In the genomic region with DNA sequence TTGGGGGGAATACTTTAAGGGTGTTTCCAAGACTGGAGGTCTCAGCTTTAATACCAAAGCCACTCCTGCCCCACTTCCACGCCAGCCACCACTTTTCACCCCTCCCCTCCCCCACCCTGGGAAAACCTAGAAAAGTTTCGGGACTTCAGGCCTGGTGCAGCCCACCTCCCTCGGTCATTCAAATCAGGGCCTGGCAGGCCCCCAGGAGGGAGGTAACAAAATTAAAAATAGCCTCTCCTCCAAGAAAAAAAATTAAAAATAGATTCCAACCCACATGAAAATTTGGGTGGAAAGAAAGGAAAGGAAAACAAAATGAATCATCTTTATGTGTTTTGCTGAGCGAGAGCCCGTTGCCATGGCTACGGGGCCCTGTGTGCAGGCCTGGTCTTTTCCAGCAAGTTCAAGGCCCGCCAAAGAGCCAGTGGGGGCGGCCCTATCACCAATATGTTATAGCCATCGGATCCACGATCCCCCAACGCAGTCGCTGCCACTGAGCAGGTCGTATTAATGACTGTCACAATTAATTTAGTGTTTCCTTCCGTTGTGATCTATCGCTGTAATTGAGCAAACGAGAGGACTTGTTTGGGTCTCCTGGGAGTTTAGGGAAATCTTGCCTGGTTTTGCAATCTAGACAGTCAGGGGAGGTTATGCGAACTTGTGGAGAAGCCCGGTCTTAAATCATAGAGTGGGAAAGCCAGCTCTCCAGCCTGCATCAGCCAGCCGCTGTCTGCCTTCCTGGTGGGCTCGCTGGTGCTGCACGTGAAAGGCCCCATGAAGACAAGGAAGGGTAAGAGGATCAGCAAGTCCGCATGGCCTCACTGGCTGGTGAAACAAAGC, we compare ENCODE assay signal across 1 cellular context.
TF ChIP-seq lines count a peak whose summit lies in the region.

No MANE protein-coding gene starts in this region.

TF ChIP-seq in WTC11, 78 proteins besides CTCF, POLR2A, EP300 and RAD21 (continued from another document):
- TF ChIP-seq, protein P1, sequence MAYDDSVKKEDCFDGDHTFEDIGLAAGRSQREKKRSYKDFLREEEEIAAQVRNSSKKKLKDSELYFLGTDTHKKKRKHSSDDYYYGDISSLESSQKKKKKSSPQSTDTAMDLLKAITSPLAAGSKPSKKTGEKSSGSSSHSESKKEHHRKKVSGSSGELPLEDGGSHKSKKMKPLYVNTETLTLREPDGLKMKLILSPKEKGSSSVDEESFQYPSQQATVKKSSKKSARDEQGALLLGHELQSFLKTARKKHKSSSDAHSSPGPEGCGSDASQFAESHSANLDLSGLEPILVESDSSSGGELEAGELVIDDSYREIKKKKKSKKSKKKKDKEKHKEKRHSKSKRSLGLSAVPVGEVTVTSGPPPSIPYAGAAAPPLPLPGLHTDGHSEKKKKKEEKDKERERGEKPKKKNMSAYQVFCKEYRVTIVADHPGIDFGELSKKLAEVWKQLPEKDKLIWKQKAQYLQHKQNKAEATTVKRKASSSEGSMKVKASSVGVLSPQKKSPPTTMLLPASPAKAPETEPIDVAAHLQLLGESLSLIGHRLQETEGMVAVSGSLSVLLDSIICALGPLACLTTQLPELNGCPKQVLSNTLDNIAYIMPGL (CRISPR knock-in tag; IDR thresholded peaks at IDR 0.05) = no peak
- TF ChIP-seq HMGA2 (CRISPR knock-in tag; IDR thresholded peaks at IDR 0.05) (no peak), EMX1 (CRISPR knock-in tag; IDR thresholded peaks at IDR 0.05) (no peak), ZNF219 (CRISPR knock-in tag; IDR thresholded peaks at IDR 0.05; ENCODE audit: borderline replicate concordance) (no peak), ZNF396 (CRISPR knock-in tag; IDR thresholded peaks at IDR 0.05; ENCODE audit: borderline replicate concordance) (no peak), TEAD4 (CRISPR knock-in tag; IDR thresholded peaks at IDR 0.05) (no peak), NR3C1 (CRISPR knock-in tag; conservative IDR thresholded peaks at IDR 0.05; ENCODE audit: low read depth) (no peak), ZNF671 (CRISPR knock-in tag; IDR thresholded peaks at IDR 0.05) (no peak), SP1 (CRISPR knock-in tag; conservative IDR thresholded peaks at IDR 0.05) (no peak), RELA (CRISPR knock-in tag; IDR thresholded peaks at IDR 0.05; ENCODE audit: borderline replicate concordance) (no peak), RORB (CRISPR knock-in tag; IDR thresholded peaks at IDR 0.05) (no peak), ZNF121 (CRISPR knock-in tag; IDR thresholded peaks at IDR 0.05) (no peak)
- TF ChIP-seq, protein P2, sequence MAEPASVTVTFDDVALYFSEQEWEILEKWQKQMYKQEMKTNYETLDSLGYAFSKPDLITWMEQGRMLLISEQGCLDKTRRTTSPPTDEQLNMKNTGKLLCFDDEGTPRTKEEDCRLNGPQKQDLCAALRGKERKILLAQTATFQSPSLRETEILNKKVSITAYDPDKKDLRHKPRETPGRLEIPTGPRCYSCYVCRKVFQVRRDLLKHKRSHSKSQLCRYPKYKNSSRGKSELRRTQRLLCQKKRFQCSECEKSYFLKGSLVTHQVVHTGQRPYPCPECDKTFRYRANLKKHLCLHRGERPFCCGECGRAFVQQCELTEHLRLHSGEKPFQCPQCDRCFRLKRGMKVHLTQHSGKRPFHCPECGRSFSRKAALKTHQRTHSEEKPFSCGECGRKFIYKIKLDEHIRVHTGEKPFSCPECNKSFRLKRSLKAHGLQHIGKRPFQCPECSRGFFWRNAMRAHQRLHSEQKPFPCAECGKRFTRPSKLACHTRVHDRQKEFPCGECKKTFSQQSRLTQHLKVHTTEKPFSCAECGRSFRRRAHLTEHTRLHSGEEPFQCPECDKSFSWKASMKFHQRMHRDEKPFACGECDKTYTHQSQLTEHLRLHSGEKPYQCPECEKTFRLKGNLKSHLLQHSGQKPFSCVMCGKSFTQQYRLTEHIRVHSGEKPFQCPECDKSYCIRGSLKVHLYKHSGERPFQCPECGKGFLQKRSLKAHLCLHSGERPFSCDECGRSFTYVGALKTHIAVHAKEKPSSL (CRISPR knock-in tag; conservative IDR thresholded peaks at IDR 0.05) = no peak
- TF ChIP-seq, protein P3, sequence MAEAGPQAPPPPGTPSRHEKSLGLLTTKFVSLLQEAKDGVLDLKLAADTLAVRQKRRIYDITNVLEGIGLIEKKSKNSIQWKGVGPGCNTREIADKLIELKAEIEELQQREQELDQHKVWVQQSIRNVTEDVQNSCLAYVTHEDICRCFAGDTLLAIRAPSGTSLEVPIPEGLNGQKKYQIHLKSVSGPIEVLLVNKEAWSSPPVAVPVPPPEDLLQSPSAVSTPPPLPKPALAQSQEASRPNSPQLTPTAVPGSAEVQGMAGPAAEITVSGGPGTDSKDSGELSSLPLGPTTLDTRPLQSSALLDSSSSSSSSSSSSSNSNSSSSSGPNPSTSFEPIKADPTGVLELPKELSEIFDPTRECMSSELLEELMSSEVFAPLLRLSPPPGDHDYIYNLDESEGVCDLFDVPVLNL (CRISPR knock-in tag; IDR thresholded peaks at IDR 0.05; ENCODE audit: borderline replicate concordance, low read depth) = no peak
